Comparison of ENCODE assay signal across 1 cellular context in genomic region chr12:106030210-106031175, GRCh38.
TF ChIP-seq lines count a peak whose summit lies in the region.

No MANE protein-coding gene starts in this region.

TF ChIP-seq in GM12878, 131 proteins besides CTCF, POLR2A, EP300 and RAD21 (continued from another document):
- no peak for TF ChIP-seq NR2F1 (conservative IDR thresholded peaks at IDR 0.05)
- TF ChIP-seq LARP7 (IDR thresholded peaks at IDR 0.05) = no peak
- no peak for TF ChIP-seq TCF12 (IDR thresholded peaks at IDR 0.05; ENCODE audit: low read depth, low read length)
